In genomic region chr1:101394041-101394440, GRCh38 we compare ENCODE assay signal across 19 cellular contexts.
"Had no signal": no experiment of that assay in that cellular context is flagged by ENCODE, and none has a peak within 500 bp of the region (broad histone marks: within the 10 kb centered on the region; RNA-seq: fewer than 3 reads in every experiment).

No MANE protein-coding gene starts in this region.

- H3K27me3 ChIP-seq: gastrocnemius medialis, heart right ventricle, sigmoid colon, upper lobe of left lung had no signal

- H3K27ac ChIP-seq: gastrocnemius medialis, heart right ventricle, psoas muscle, sigmoid colon, upper lobe of left lung had no signal

- DNase-seq: activated CD4-positive, alpha-beta memory T cell treated with anti-CD3 and anti-CD28 coated beads for 36 hours; activated CD4-positive, alpha-beta T cell treated with anti-CD3 and anti-CD28 coated beads for 1 hour; activated effector memory CD4-positive, alpha-beta T cell treated with anti-CD3 and anti-CD28 coated beads, Interleukin-2, amount 50 U/mL, for 16 hours; activated T-cell treated with anti-CD3 and anti-CD28 coated beads, Interleukin-2, amount 50 U/mL, for 4 hours; amygdala; cerebellar nuclear complex; endodermal cell; gastrocnemius medialis; heart right ventricle; islet precursor cell; psoas muscle; sigmoid colon; stimulated activated CD4-positive, alpha-beta T cell treated with anti-CD3 and anti-CD28 coated beads, Interleukin-12 subunit alpha, Interleukin-12 subunit beta, amount 100 ng/mL, for 4 hours; T-helper 9 cell; upper lobe of left lung had no signal

- H3K4me3 ChIP-seq: gastrocnemius medialis, heart right ventricle, psoas muscle, sigmoid colon, upper lobe of left lung had no signal

- H3K36me3 ChIP-seq: gastrocnemius medialis, heart right ventricle, sigmoid colon, upper lobe of left lung had no signal

- H3K4me1 ChIP-seq: gastrocnemius medialis, heart right ventricle, psoas muscle, sigmoid colon, upper lobe of left lung had no signal

- H3K9me3 ChIP-seq: gastrocnemius medialis, heart right ventricle, psoas muscle, sigmoid colon, upper lobe of left lung had no signal

- ATAC-seq: activated naive CD4-positive, alpha-beta T cell treated with anti-CD3 and anti-CD28 coated beads, Interleukin-2, amount 50 U/mL, for 72 hours; activated T-cell treated with anti-CD3 and anti-CD28 coated beads, Interleukin-2, amount 50 U/mL, for 4 hours; esophagus mucosa; gastrocnemius medialis; heart right ventricle; left lobe of liver; natural killer cell treated with Interleukin-12 subunit alpha and Interleukin-12 subunit beta and Interleukin-15 and Interleukin-18, amount 100 ng/mL, for 72 hours; psoas muscle had no signal
